In the genomic region with DNA sequence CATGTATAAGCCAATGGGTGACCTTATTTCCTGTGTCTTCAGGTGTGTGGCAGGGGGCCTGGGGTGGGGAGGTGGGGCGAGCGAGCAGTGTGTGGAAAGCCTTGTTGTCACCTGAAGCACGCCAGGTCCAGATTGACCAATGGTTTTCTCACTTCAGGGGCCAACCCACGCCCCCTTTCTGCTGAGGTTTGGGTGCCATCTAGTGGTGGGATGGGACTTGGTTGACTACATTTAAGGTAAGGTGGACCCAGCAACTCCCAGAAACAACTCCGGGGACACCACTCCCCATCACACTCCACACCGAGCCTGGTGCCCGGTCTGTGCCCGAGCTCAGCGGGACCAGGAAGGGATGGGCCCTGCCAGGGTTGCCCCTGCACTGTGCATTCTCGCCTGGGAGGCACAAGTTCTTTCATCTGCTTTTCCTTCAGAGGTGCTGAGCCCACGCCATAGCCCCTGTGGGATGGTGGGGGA, we compare ENCODE assay signal across 8 cellular contexts. TPM values are rescaled to one million over a fixed set of nuclear protein-coding genes. Genes with fewer than 3 reads are reported as not detected.
DNase-seq lines count a peak whose midpoint lies in the region; ATAC-seq and TF ChIP-seq lines count a peak whose summit lies in the region.

No MANE protein-coding gene starts in this region.

- no peak overlapping the region for H2BK120ac ChIP-seq in mesenchymal stem cell (ENCODE audit: low read depth, low read length)

- peak overlapping the region; percentile 35 for H3K9ac ChIP-seq in mesenchymal stem cell (ENCODE audit: low read length)

- H2BK15ac ChIP-seq in mesenchymal stem cell (ENCODE audit: low read depth, poor library complexity, severe bottlenecking): no peak overlapping the region

- ATAC-seq in GM21381 (IDR thresholded peaks at IDR 0.05; ENCODE audit: unreplicated experiment): no peak

- H2BK12ac ChIP-seq in mesenchymal stem cell (ENCODE audit: low read length in 2 of 2): peak overlapping the region in 1 of 2 experiments; percentile 8

- H4K91ac ChIP-seq in mesenchymal stem cell (ENCODE audit: low read length): no peak overlapping the region

- no peak overlapping the region for H2BK5ac ChIP-seq in mesenchymal stem cell (ENCODE audit: low read depth, low read length, poor library complexity, severe bottlenecking)

- H2AFZ ChIP-seq in mesenchymal stem cell (ENCODE audit: low read depth, low read length): no peak overlapping the region

- H3K27me3 ChIP-seq in BJ (ENCODE audit: control insufficient read depth, insufficient read depth, low read length) (no peaks in the 10 kb centered on the region), mesenchymal stem cell (ENCODE audit: control insufficient read depth in 1 of 2, insufficient read depth in 1 of 2, low read length in 2 of 2) (no peaks in the 10 kb centered on the region)

- H3K9me3 ChIP-seq in HEK293 (ENCODE audit: control insufficient read depth, insufficient read depth, low read depth, low read length) (no peaks in the 10 kb centered on the region), mesenchymal stem cell (ENCODE audit: control insufficient read depth, low read length) (no peaks in the 10 kb centered on the region)

- no peak overlapping the region for H3K23ac ChIP-seq in mesenchymal stem cell (ENCODE audit: low read length in 2 of 2)

- TF ChIP-seq CTCF in BJ (IDR thresholded peaks at IDR 0.05; ENCODE audit: insufficient read depth, low read depth, low read length) (peak; percentile 80), HEK293 (tag by site-specific recombination; IDR thresholded peaks at IDR 0.05) (peak; percentile 46)

- peak overlapping the region; percentile 10 for H4K8ac ChIP-seq in mesenchymal stem cell (ENCODE audit: low read length)

- H2AK5ac ChIP-seq in mesenchymal stem cell (ENCODE audit: low read length, severe bottlenecking): no peak overlapping the region

- H3K27ac ChIP-seq in HEK293 (ENCODE audit: extremely low read depth, low read depth, low read length) (no peak overlapping the region), mesenchymal stem cell (ENCODE audit: low read length, poor library complexity, severe bottlenecking) (no peak overlapping the region)

- DNase-seq in BJ (ENCODE audit: low read depth) (peak; percentile 23), NCI-H526 treated with DMSO at 0.1 percent for 48 hours (lab: John Stamatoyannopoulos, UW) (peak; percentile 44), mesenchymal stem cell (peak; percentile 77)
- DNase-seq in activated CD4-positive, alpha-beta T cell treated with anti-CD3 and anti-CD28 coated beads, Interleukin-2, amount 50 U/mL, for 4 hours: peak; percentile 42 to 43
- peak; percentile 25 for DNase-seq in effector CD8-positive, alpha-beta T cell (lab: John Stamatoyannopoulos, UW)
- peak; percentile 30 to 54 for DNase-seq in stimulated activated CD8-positive, alpha-beta memory T cell treated with anti-CD3 and anti-CD28 coated beads, Interleukin-2, amount 100 ng/mL, for 48 hours (ENCODE audit: low read depth in 2 of 2)

- H3K14ac ChIP-seq in mesenchymal stem cell (ENCODE audit: low read length in 2 of 2): peak overlapping the region in 1 of 2 experiments; percentile 3

- no peaks in the 10 kb centered on the region for H3K4me1 ChIP-seq in HEK293 (ENCODE audit: control insufficient read depth, insufficient read depth, low read length)
- H3K4me1 ChIP-seq in mesenchymal stem cell (ENCODE audit: control insufficient read depth, insufficient read depth, low read depth, low read length): peaks cover 8% of the 10 kb centered on the region

- CTCF ChIA-PET in BJ (lab: Yijun Ruan, JAX): interaction anchor here (0.7 to 2.8 kb wide), 13 partner anchors 9 to 792 kb away, joined by 3 to 10 read pairs (median 4); no protein-coding TSS in a partner anchor
- CTCF ChIA-PET in HEK293 (lab: Yijun Ruan, JAX): interaction anchor here (0.6 to 1.7 kb wide), 5 partner anchors 63 to 291 kb away, joined by 3 to 5 read pairs (median 3); a partner anchor contains a TSS

- H3K4ac ChIP-seq in mesenchymal stem cell (ENCODE audit: low read depth in 1 of 2, low read length in 2 of 2): no peak overlapping the region

- H3K18ac ChIP-seq in mesenchymal stem cell (ENCODE audit: low read depth in 1 of 2, low read length in 2 of 2): peak overlapping the region in 1 of 2 experiments; percentile 7

- peaks cover 2% of the 10 kb centered on the region for H3K79me1 ChIP-seq in mesenchymal stem cell (replicated peaks; ENCODE audit: low read length, poor library complexity, severe bottlenecking)

- 25% methylated on average over 8 of the region's 11 CpGs for WGBS in mesenchymal stem cell

- H3K4me3 ChIP-seq in BJ (ENCODE audit: low read depth, low read length): no peak overlapping the region
- no peak overlapping the region for H3K4me3 ChIP-seq in HEK293 (ENCODE audit: low read depth, low read length)
- peak overlapping the region in 1 of 2 experiments; percentile 38 for H3K4me3 ChIP-seq in mesenchymal stem cell (ENCODE audit: insufficient read depth in 1 of 2, low read depth in 1 of 2, low read length in 2 of 2)

- POLR2A ChIA-PET in BJ (lab: Charles Lee): no interaction called here
- POLR2A ChIA-PET in HEK293 (lab: Yijun Ruan, JAX): no interaction called here

- peaks cover 13% of the 10 kb centered on the region for H3K36me3 ChIP-seq in BJ (ENCODE audit: control insufficient read depth, insufficient read depth, low read length)
- H3K36me3 ChIP-seq in HEK293 (ENCODE audit: control insufficient read depth in 2 of 2, insufficient read depth in 1 of 2, low read length in 2 of 2): peaks cover 0 to 51% of the 10 kb centered on the region in 2 experiments; a peak in 2 of 3 replicates
- peaks cover 40 to 41% of the 10 kb centered on the region in 2 experiments for H3K36me3 ChIP-seq in mesenchymal stem cell (ENCODE audit: control insufficient read depth in 1 of 2, insufficient read depth in 2 of 2, low read depth in 1 of 2, low read length in 2 of 2)

- peak overlapping the region; percentile 24 for H3K4me2 ChIP-seq in mesenchymal stem cell (ENCODE audit: low read length, poor library complexity, severe bottlenecking)

TF ChIP-seq in HEK293, 187 proteins besides CTCF, POLR2A, EP300 and RAD21:
- TF ChIP-seq, protein P1, sequence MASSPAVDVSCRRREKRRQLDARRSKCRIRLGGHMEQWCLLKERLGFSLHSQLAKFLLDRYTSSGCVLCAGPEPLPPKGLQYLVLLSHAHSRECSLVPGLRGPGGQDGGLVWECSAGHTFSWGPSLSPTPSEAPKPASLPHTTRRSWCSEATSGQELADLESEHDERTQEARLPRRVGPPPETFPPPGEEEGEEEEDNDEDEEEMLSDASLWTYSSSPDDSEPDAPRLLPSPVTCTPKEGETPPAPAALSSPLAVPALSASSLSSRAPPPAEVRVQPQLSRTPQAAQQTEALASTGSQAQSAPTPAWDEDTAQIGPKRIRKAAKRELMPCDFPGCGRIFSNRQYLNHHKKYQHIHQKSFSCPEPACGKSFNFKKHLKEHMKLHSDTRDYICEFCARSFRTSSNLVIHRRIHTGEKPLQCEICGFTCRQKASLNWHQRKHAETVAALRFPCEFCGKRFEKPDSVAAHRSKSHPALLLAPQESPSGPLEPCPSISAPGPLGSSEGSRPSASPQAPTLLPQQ (tag by site-specific recombination; IDR thresholded peaks at IDR 0.05): 0 out of 2 replicates have a peak, but pooled peaks have one; percentile 19
- TF ChIP-seq ZNF654 (tag by site-specific recombination; IDR thresholded peaks at IDR 0.05; ENCODE audit: low read depth) (peak; percentile 65), KLF10 (tag by site-specific recombination; IDR thresholded peaks at IDR 0.05) (peak; percentile 49; the same call in 1 of the 2 replicates), KLF9 (tag by site-specific recombination; IDR thresholded peaks at IDR 0.05; ENCODE audit: low read depth) (peak; percentile 46; the same call in 1 of the 2 replicates), BCL11A (tag by site-specific recombination; IDR thresholded peaks at IDR 0.05; ENCODE audit: low read depth) (no peak), ZNF501 (tag by site-specific recombination; IDR thresholded peaks at IDR 0.05) (no peak)

RNA-seq across cellular contexts. Expression of a gene that starts 40.0 kb away (rescaled TPM):
- polyA plus RNA-seq in BJ (2011; rRNA removed): 6.4 and 9.9 TPM in 2 replicates
- polyA minus RNA-seq in BJ (2011; rRNA and poly(A)+ RNA removed): 7.4 and 8.6 TPM in 2 replicates
- 4.9 TPM for polyA plus RNA-seq in mesenchymal stem cell (2013, experiment 1 of 2)
- 4.7 TPM for polyA plus RNA-seq in mesenchymal stem cell (2013, experiment 2 of 2)

Comparison
In these comparisons a context has a peak if more than half of its experiments do, and no peak if none do; other contexts are left out.
1. DNase-seq: peak in every context shown above with its lines; median percentile 77 in mesenchymal stem cell; 44 in NCI-H526 treated with DMSO at 0.1 percent for 48 hours; 42 in activated CD4-positive, alpha-beta T cell treated with anti-CD3 and anti-CD28 coated beads, Interleukin-2, amount 50 U/mL, for 4 hours; 42 in stimulated activated CD8-positive, alpha-beta memory T cell treated with anti-CD3 and anti-CD28 coated beads, Interleukin-2, amount 100 ng/mL, for 48 hours; 25 in effector CD8-positive, alpha-beta T cell; 23 in BJ.